In genomic region chr9:27355166-27355565, GRCh38 we compare ENCODE assay signal across 21 cellular contexts. TPM values are rescaled to one million over a fixed set of nuclear protein-coding genes. Genes with fewer than 3 reads are reported as not detected.
DNase-seq lines count a peak whose midpoint lies in the region; ATAC-seq, FAIRE-seq and TF ChIP-seq lines count a peak whose summit lies in the region.
"Had no signal": no experiment of that assay in that cellular context is flagged by ENCODE, and none has a peak within 500 bp of the region (broad histone marks: within the 10 kb centered on the region; RNA-seq: fewer than 3 reads in every experiment).

No MANE protein-coding gene starts in this region.

- H3K9ac ChIP-seq in astrocyte (ENCODE audit: low read length) (no peak overlapping the region), endodermal cell (ENCODE audit: extremely low read depth, low read length, poor library complexity, severe bottlenecking) (no peak overlapping the region), neuronal stem cell (ENCODE audit: low read depth, low read length, poor library complexity) (no peak overlapping the region), H9 (ENCODE audit: extremely low read depth, insufficient read length, low read length) (no peak overlapping the region)

- H4K20me1 ChIP-seq in astrocyte (ENCODE audit: insufficient read depth, low read length) (no peaks in the 10 kb centered on the region), H9 (ENCODE audit: control insufficient read depth, insufficient read depth, insufficient read length) (no peaks in the 10 kb centered on the region)

- DNase-seq in AG10803 (ENCODE audit: low read depth) (peak; percentile 51), astrocyte (ENCODE audit: low read depth) (no peak), endodermal cell (peak; percentile 24), neuronal stem cell (ENCODE audit: low spot score) (no peak), T-helper 1 cell (no peak), H9 (no peak), SHP77 treated with DMSO at 0.1 percent for 48 hours (lab: John Stamatoyannopoulos, UW) (no peak)
- DNase-seq: 8988T, DMS153, KG1, NCI-H1048, NCI-H187, NCI-H2171, NCI-H82 had no signal

- WGBS in endodermal cell (ENCODE audit: insufficient coverage in 1 of 2, insufficient read length in 1 of 2), 2 experiments, result 90 to 93% methylated on average over 3 of the region's 3 CpGs
- no CpG with 5 or more reads among the region's 3 CpGs for WGBS in neuronal stem cell (ENCODE audit: extremely low coverage in 2 of 2, insufficient read length in 2 of 2, insufficient replicate concordance in 1 of 2), 2 donors
- no CpG with 5 or more reads among the region's 3 CpGs for WGBS in H9 (ENCODE audit: extremely low coverage, insufficient read length, low lambda C conversion rate)

- H3K4ac ChIP-seq in neuronal stem cell (ENCODE audit: low read length) (no peak overlapping the region), H9 (ENCODE audit: low read depth, low read length) (no peak overlapping the region)

- H3T11ph ChIP-seq in H9 (ENCODE audit: low read length), result no peak overlapping the region

- H3K14ac ChIP-seq in neuronal stem cell (ENCODE audit: low read length) (no peak overlapping the region), H9 (ENCODE audit: insufficient read depth, low read length) (no peak overlapping the region)

- H2AFZ ChIP-seq in astrocyte (ENCODE audit: low read depth, low read length), result no peak overlapping the region
- H2AFZ ChIP-seq in neuronal stem cell (ENCODE audit: low read length), result no peak overlapping the region
- H2AFZ ChIP-seq in H9 (ENCODE audit: low read length), result no peak overlapping the region

- H3K4me2 ChIP-seq in astrocyte (ENCODE audit: low read length) (no peak overlapping the region), neuronal stem cell (ENCODE audit: insufficient read depth, low read length, poor library complexity, severe bottlenecking) (no peak overlapping the region), H9 (ENCODE audit: insufficient read depth, insufficient read length, low read length) (no peak overlapping the region)

- H3K36me3 Mint-ChIP-seq in astrocyte (ENCODE audit: low read depth, unreplicated experiment) (peaks cover 6% of the 10 kb centered on the region), endodermal cell (ENCODE audit: low read depth) (no peaks in the 10 kb centered on the region), H9 (ENCODE audit: insufficient read depth in 1 of 3, low read depth in 3 of 3) (peaks cover 3 to 14% (median 7%) of the 10 kb centered on the region in 3 experiments; a peak in 5 of 7 replicates)

- FAIRE-seq in astrocyte (lab: Jason Lieb, UNC), result no peak
- FAIRE-seq: GM12878, GM18507 had no signal

- no peaks in the 10 kb centered on the region for H3K23me2 ChIP-seq in H9 (ENCODE audit: insufficient read length, low read depth, low read length, poor library complexity, severe bottlenecking)

- no peak overlapping the region for H3K56ac ChIP-seq in H9 (ENCODE audit: insufficient read length, low read depth, low read length)

- H3K27me3 ChIP-seq in astrocyte (ENCODE audit: insufficient read depth, low read length) (no peaks in the 10 kb centered on the region), endodermal cell (ENCODE audit: control insufficient read depth, insufficient read depth, low read length, poor library complexity, severe bottlenecking) (peaks cover 73% of the 10 kb centered on the region), neuronal stem cell (ENCODE audit: control insufficient read depth in 3 of 3, insufficient read depth in 3 of 3, low read depth in 1 of 3, low read length in 3 of 3) (no peaks in the 10 kb centered on the region), H9 (ENCODE audit: insufficient read depth, low read length) (no peaks in the 10 kb centered on the region)

- H3K18ac ChIP-seq in neuronal stem cell (ENCODE audit: low read length) (peak overlapping the region; percentile 58), H9 (ENCODE audit: insufficient read length, low read depth, low read length) (no peak overlapping the region)

- no peaks in the 10 kb centered on the region for H3K27me3 Mint-ChIP-seq in astrocyte (ENCODE audit: low read depth, unreplicated experiment)
- H3K27me3 Mint-ChIP-seq in endodermal cell (ENCODE audit: insufficient read depth), result peaks cover 66% of the 10 kb centered on the region
- H3K27me3 Mint-ChIP-seq in H9 (ENCODE audit: low read depth), result no peaks in the 10 kb centered on the region

- no peak overlapping the region for H3K27ac ChIP-seq in astrocyte (ENCODE audit: low read depth, low read length)
- no peak overlapping the region for H3K27ac ChIP-seq in endodermal cell (ENCODE audit: low read depth, low read length)
- no peak overlapping the region for H3K27ac ChIP-seq in neuronal stem cell (replicated peaks; ENCODE audit: low read length)
- no peak overlapping the region for H3K27ac ChIP-seq in H9 (ENCODE audit: insufficient read length, low read depth, low read length)
- H3K27ac ChIP-seq: C4-2B had no signal

- H2BK12ac ChIP-seq in neuronal stem cell (ENCODE audit: low read length), result no peak overlapping the region
- H2BK12ac ChIP-seq in H9 (ENCODE audit: insufficient read length, low read depth, low read length), result no peak overlapping the region

- TF ChIP-seq CTCF in AG10803 (conservative IDR thresholded peaks at IDR 0.05; ENCODE audit: low read length), result no peak
- no peak for TF ChIP-seq CTCF in astrocyte (IDR thresholded peaks at IDR 0.05; ENCODE audit: insufficient read depth, low read depth, low read length)
- TF ChIP-seq CTCF in endodermal cell (conservative IDR thresholded peaks at IDR 0.05), result no peak
- TF ChIP-seq CTCF in H9 (conservative IDR thresholded peaks at IDR 0.05), result no peak

- H3K27ac Mint-ChIP-seq in astrocyte (ENCODE audit: unreplicated experiment) (peak overlapping the region; percentile 50), endodermal cell (no peak overlapping the region), H9 (peak overlapping the region in 1 of 3 experiments; percentile 53; a peak in 1 of 7 replicates)

- no peak overlapping the region for H2BK5ac ChIP-seq in neuronal stem cell (ENCODE audit: low read length)
- H2BK5ac ChIP-seq in H9 (ENCODE audit: insufficient read length, low read length), result no peak overlapping the region

- H4K91ac ChIP-seq in neuronal stem cell (ENCODE audit: low read depth, low read length, poor library complexity), result no peak overlapping the region
- no peak overlapping the region for H4K91ac ChIP-seq in H9 (ENCODE audit: insufficient read length, low read depth, low read length)

- H2BK120ac ChIP-seq in neuronal stem cell (ENCODE audit: low read depth, low read length) (no peak overlapping the region), H9 (ENCODE audit: low read depth, low read length, poor library complexity, severe bottlenecking) (no peak overlapping the region)

- H3K79me1 ChIP-seq in neuronal stem cell (ENCODE audit: low read depth, low read length) (no peaks in the 10 kb centered on the region), H9 (ENCODE audit: insufficient read depth, low read depth, low read length, poor library complexity, severe bottlenecking) (no peaks in the 10 kb centered on the region)

- no peak overlapping the region for H4K8ac ChIP-seq in neuronal stem cell (ENCODE audit: low read depth, low read length)
- H4K8ac ChIP-seq in H9 (replicated peaks; ENCODE audit: insufficient read length, low read depth, low read length), result no peak overlapping the region

- peaks cover 14% of the 10 kb centered on the region for H3K4me1 Mint-ChIP-seq in astrocyte (ENCODE audit: low read depth, unreplicated experiment)
- H3K4me1 Mint-ChIP-seq in endodermal cell, result peaks cover 29% of the 10 kb centered on the region
- peaks cover 31 to 36% of the 10 kb centered on the region in 2 experiments for H3K4me1 Mint-ChIP-seq in H9

- no peak overlapping the region for H2AK5ac ChIP-seq in neuronal stem cell (ENCODE audit: low read depth, low read length)
- H2AK5ac ChIP-seq in H9 (ENCODE audit: insufficient read length, low read length), result no peak overlapping the region

- no peaks in the 10 kb centered on the region for H3K9me3 ChIP-seq in astrocyte (ENCODE audit: insufficient read depth, low read depth, low read length)
- no peaks in the 10 kb centered on the region for H3K9me3 ChIP-seq in endodermal cell (ENCODE audit: control insufficient read depth, low read length)
- no peaks in the 10 kb centered on the region for H3K9me3 ChIP-seq in neuronal stem cell (replicated peaks in 1 of 2; ENCODE audit: control insufficient read depth in 2 of 2, insufficient read depth in 1 of 2, low read depth in 1 of 2, low read length in 2 of 2)
- H3K9me3 ChIP-seq in H9 (ENCODE audit: control insufficient read depth, low read depth, low read length), result no peaks in the 10 kb centered on the region

- no peak for ATAC-seq in GM19328 (IDR thresholded peaks at IDR 0.05; ENCODE audit: unreplicated experiment)
- ATAC-seq: GM12878, Right ventricle myocardium inferior had no signal

- no peak overlapping the region for H3K4me3 Mint-ChIP-seq in astrocyte (ENCODE audit: unreplicated experiment)
- no peak overlapping the region for H3K4me3 Mint-ChIP-seq in endodermal cell
- H3K4me3 Mint-ChIP-seq in H9, result no peak overlapping the region

- no peak overlapping the region for H2BK15ac ChIP-seq in neuronal stem cell (ENCODE audit: low read length)
- H2BK15ac ChIP-seq in H9 (ENCODE audit: low read depth, low read length), result no peak overlapping the region

- H3K9me3 Mint-ChIP-seq in astrocyte (ENCODE audit: unreplicated experiment) (peaks cover 2% of the 10 kb centered on the region), endodermal cell (no peaks in the 10 kb centered on the region), H9 (no peaks in the 10 kb centered on the region)

- H4K5ac ChIP-seq in H9 (ENCODE audit: insufficient read length, low read depth, low read length), result no peak overlapping the region

- H3K4me1 ChIP-seq in astrocyte (ENCODE audit: insufficient read depth, low read length) (no peaks in the 10 kb centered on the region), endodermal cell (ENCODE audit: control insufficient read depth, insufficient read depth, low read length) (peaks cover 8% of the 10 kb centered on the region), neuronal stem cell (ENCODE audit: control insufficient read depth in 2 of 2, insufficient read depth in 1 of 2, low read depth in 1 of 2, low read length in 2 of 2) (peaks cover 2 to 17% of the 10 kb centered on the region in 2 donors), H9 (ENCODE audit: insufficient read depth, low read length) (peaks cover 10% of the 10 kb centered on the region; the same call in 1 of the 2 replicates)

- no peak overlapping the region for H2BK20ac ChIP-seq in H9 (ENCODE audit: low read depth, low read length, poor library complexity, severe bottlenecking)

- H3K79me2 ChIP-seq in astrocyte (ENCODE audit: insufficient read depth, low read length), result no peaks in the 10 kb centered on the region
- no peaks in the 10 kb centered on the region for H3K79me2 ChIP-seq in H9 (ENCODE audit: insufficient read depth, low read length)

- H3K4me3 ChIP-seq in AG10803 (ENCODE audit: low read length) (no peak overlapping the region), astrocyte (ENCODE audit: insufficient read depth, low read depth, low read length) (no peak overlapping the region), endodermal cell (ENCODE audit: low read length) (no peak overlapping the region), neuronal stem cell (ENCODE audit: low read length in 2 of 2) (no peak overlapping the region)
- H3K4me3 ChIP-seq: GM12878 had no signal

- H3K36me3 ChIP-seq in astrocyte (ENCODE audit: insufficient read depth, low read length), result no peaks in the 10 kb centered on the region
- no peaks in the 10 kb centered on the region for H3K36me3 ChIP-seq in endodermal cell (ENCODE audit: control insufficient read depth, insufficient read depth, low read length)
- peaks cover 4 to 70% of the 10 kb centered on the region in 2 donors for H3K36me3 ChIP-seq in neuronal stem cell (replicated peaks in 1 of 2; ENCODE audit: control insufficient read depth in 2 of 2, insufficient read depth in 2 of 2, low read length in 2 of 2)

- H3K23ac ChIP-seq in neuronal stem cell (ENCODE audit: low read depth, low read length, poor library complexity) (no peak overlapping the region), H9 (ENCODE audit: insufficient read length, low read depth, low read length) (no peak overlapping the region)

RNA-seq across cellular contexts. Expression of gene EQTN, which starts 58.2 kb away (rescaled TPM):
- total RNA-seq in astrocyte (not detected in 2 replicates), endodermal cell (not detected), H9 (2021) (not detected in 2 replicates)
- polyA plus RNA-seq in endodermal cell (2013, experiment 1 of 2), result not detected
- 0.50 TPM for polyA plus RNA-seq in endodermal cell (2013, experiment 2 of 2)
- 0.22 TPM for polyA plus RNA-seq in neuronal stem cell (2013, experiment 1 of 2)
- polyA plus RNA-seq in neuronal stem cell (2013, experiment 2 of 2), result 0.43 TPM
- total RNA-seq: GM12878, M059J, NCI-H460, Right ventricle myocardium inferior had no signal
- polyA plus RNA-seq: GM12878 had no signal

Comparison
In these comparisons a context has a peak if more than half of its experiments do, and no peak if none do; other contexts are left out.
1. DNase-seq: peak in AG10803 (single experiment) and endodermal cell (single experiment); none in astrocyte (single experiment), neuronal stem cell (single experiment), T-helper 1 cell (0 of 5), H9 (single experiment) and SHP77 treated with DMSO at 0.1 percent for 48 hours (single experiment).